Comparison of ENCODE assay signal across 8 cellular contexts in genomic region chr20:49484180-49485140, GRCh38. TPM values are rescaled to one million over a fixed set of nuclear protein-coding genes. Genes with fewer than 3 reads are reported as not detected.
A peak's percentile ranks its signal among the peaks of the same experiment; 100 is the strongest.
DNase-seq lines count a peak whose midpoint lies in the region; ATAC-seq and TF ChIP-seq lines count a peak whose summit lies in the region.

No MANE protein-coding gene starts in this region.

- H3K27ac ChIP-seq in IMR-90 (ENCODE audit: insufficient read depth, low read length) (no peak overlapping the region), PC-3 (ENCODE audit: low read length) (no peak overlapping the region)

- H3K27me3 ChIP-seq in Caco-2 (replicated peaks; ENCODE audit: control insufficient read depth, insufficient read depth, low read length) (peaks cover 2% of the 10 kb centered on the region), IMR-90 (ENCODE audit: control insufficient read depth, insufficient read depth, low read length) (peaks cover 55% of the 10 kb centered on the region), PC-3 (ENCODE audit: low read length) (peaks cover 36% of the 10 kb centered on the region)

- H3K4me1 ChIP-seq in Caco-2, result peaks cover 4% of the 10 kb centered on the region; the same call in 1 of the 2 replicates
- no peaks in the 10 kb centered on the region for H3K4me1 ChIP-seq in IMR-90 (ENCODE audit: control insufficient read depth, insufficient read depth, low read length)
- H3K4me1 ChIP-seq in PC-3 (ENCODE audit: insufficient read depth, low read length), result no peaks in the 10 kb centered on the region; the same call in 1 of the 2 replicates

- intact Hi-C loops in Caco-2 (cut with micrococcal nuclease; ENCODE audit: unreplicated experiment) (loop anchor here (1.0 to 2.0 kb wide), 4 partner anchors 24 to 150 kb away; no protein-coding TSS in a partner anchor), IMR-90 (cut with micrococcal nuclease) (loop anchor here (1.0 to 10.0 kb wide), 3 partner anchors 48 to 150 kb away; no protein-coding TSS in a partner anchor), PC-3 (cut with micrococcal nuclease) (loop anchor here (1.0 to 5.0 kb wide), 3 partner anchors 24 to 150 kb away; no protein-coding TSS in a partner anchor)

- DNase-seq in Caco-2 (peak; percentile 91 to 95), IMR-90 (peak; percentile 61), PC-3 (peak; percentile 90), fibroblast of gingiva (ENCODE audit: low read depth) (peak; percentile 60), NK-92 (lab: John Stamatoyannopoulos, UW; ENCODE audit: unreplicated experiment) (no peak)
- peak; percentile 13 to 66 (median 37) for DNase-seq in naive thymus-derived CD8-positive, alpha-beta T cell
- DNase-seq in stimulated activated naive CD8-positive, alpha-beta T cell treated with anti-CD3 and anti-CD28 coated beads, Interleukin-15, Interleukin-2, amounts not matched to agents 100 U/mL and 50 U/mL, for 24 hours, result peak; percentile 79

- H4K20me1 ChIP-seq in IMR-90 (ENCODE audit: insufficient read depth, low read length) (0 out of 2 replicates have a peak, but pooled peaks cover 6% of the 10 kb centered on the region), PC-3 (ENCODE audit: low read length) (no peaks in the 10 kb centered on the region)

- no peak for TF ChIP-seq POLR2A in IMR-90 (IDR thresholded peaks at IDR 0.05; ENCODE audit: low read depth, low read length)

- H3K4me3 ChIP-seq in Caco-2 (ENCODE audit: low read depth, low read length), result peak overlapping the region; percentile 55
- peak overlapping the region; percentile 22 for H3K4me3 ChIP-seq in IMR-90 (ENCODE audit: insufficient read depth, low read depth, low read length)
- peak overlapping the region; percentile 67 for H3K4me3 ChIP-seq in PC-3 (ENCODE audit: low read length)

- no peaks in the 10 kb centered on the region for H3K9me2 ChIP-seq in PC-3 (replicated peaks; ENCODE audit: low read length)

- H2BK15ac ChIP-seq in IMR-90 (ENCODE audit: low read depth, low read length), result no peak overlapping the region

- no peak overlapping the region for H2BK5ac ChIP-seq in IMR-90 (ENCODE audit: low read depth, low read length, poor library complexity, severe bottlenecking)

- TF ChIP-seq CTCF in Caco-2 (IDR thresholded peaks at IDR 0.05; ENCODE audit: insufficient read depth in 1 of 2, low read depth in 1 of 2, low read length in 1 of 2, severe bottlenecking in 1 of 2, unreplicated experiment in 1 of 2), result peak; percentile 96 to 98
- TF ChIP-seq CTCF in IMR-90 (conservative IDR thresholded peaks at IDR 0.05; ENCODE audit: low read depth, low read length), result peak; percentile 79
- peak; percentile 91 for TF ChIP-seq CTCF in PC-3 (conservative IDR thresholded peaks at IDR 0.05; ENCODE audit: low read depth, low read length)

- H3K36me3 ChIP-seq in Caco-2 (ENCODE audit: control insufficient read depth, insufficient read depth, low read length) (no peaks in the 10 kb centered on the region), IMR-90 (ENCODE audit: control insufficient read depth, insufficient read depth, low read length) (no peaks in the 10 kb centered on the region), PC-3 (ENCODE audit: low read depth, low read length) (no peaks in the 10 kb centered on the region)

- H3K9me3 ChIP-seq in Caco-2 (no peaks in the 10 kb centered on the region), IMR-90 (ENCODE audit: control insufficient read depth, insufficient read depth, low read length) (no peaks in the 10 kb centered on the region), PC-3 (ENCODE audit: low read length) (no peaks in the 10 kb centered on the region)

- BruUV-seq in Caco-2 (replicated peaks; lab: Mats Ljungman, UMichigan) (no TSS peak), IMR-90 (replicated peaks; lab: Mats Ljungman, UMichigan) (no TSS peak), PC-3 (replicated peaks; lab: Mats Ljungman, UMichigan) (no TSS peak)

- H2BK20ac ChIP-seq in IMR-90 (ENCODE audit: low read depth, low read length), result no peak overlapping the region

- no peak overlapping the region for H4K91ac ChIP-seq in IMR-90 (ENCODE audit: insufficient read depth, low read depth, low read length)

- H3K23ac ChIP-seq in IMR-90 (ENCODE audit: low read depth, low read length), result no peak overlapping the region

- POLR2A ChIA-PET in Caco-2 (lab: Charles Lee), result interaction anchor here (0.5 to 0.6 kb wide), 2 partner anchors 58 to 208 kb away, joined by 3 to 5 read pairs; no protein-coding TSS in a partner anchor
- POLR2A ChIA-PET in IMR-90 (lab: Charles Lee; ENCODE audit: unreplicated experiment), result no interaction called here
- POLR2A ChIA-PET in PC-3 (lab: Charles Lee; ENCODE audit: unreplicated experiment), result interaction anchor here (0.6 to 0.7 kb wide), 2 partner anchors 61 to 669 kb away, joined by 4 to 9 read pairs; partner anchors contain the start of gene PEDS1
- POLR2A ChIA-PET in naive thymus-derived CD8-positive, alpha-beta T cell (lab: Charles Lee), result interaction anchor here (0.7 kb wide), 1 partner anchor 1442 kb away, joined by 4 read pairs; no protein-coding TSS in a partner anchor

- no peak overlapping the region for H2BK120ac ChIP-seq in IMR-90 (ENCODE audit: low read depth, low read length)

- ATAC-seq in IMR-90 (ENCODE audit: low read depth) (peak; percentile 97), PC-3 (peak; percentile 97)
- peak; percentile 97 for ATAC-seq in activated T-helper 17 cell treated with anti-CD3 and anti-CD28 coated beads, Interleukin-2, amount 50 U/mL, for 72 hours (replicated peaks)
- ATAC-seq in naive thymus-derived CD8-positive, alpha-beta T cell, result peak; percentile 78 to 80
- peak; percentile 91 for ATAC-seq in stimulated activated naive CD8-positive, alpha-beta T cell treated with anti-CD3 and anti-CD28 coated beads, Interleukin-15, Interleukin-2, amounts not matched to agents 100 U/mL and 50 U/mL, for 24 hours

- dilution Hi-C loops in IMR-90 (cut with HindIII; ENCODE audit: low sequenced_read_pairs, unreplicated experiment), result no loop called here

- H2AK9ac ChIP-seq in IMR-90 (replicated peaks; ENCODE audit: low read depth, low read length, poor library complexity), result peak overlapping the region; percentile 76

- H3K27me3 Mint-ChIP-seq in Caco-2 (ENCODE audit: insufficient read depth, unreplicated experiment), result peaks cover 34% of the 10 kb centered on the region
- H3K27me3 Mint-ChIP-seq in activated T-helper 17 cell treated with anti-CD3 and anti-CD28 coated beads, Interleukin-2, amount 50 U/mL, for 72 hours, result peaks cover 55% of the 10 kb centered on the region
- H3K27me3 Mint-ChIP-seq in naive thymus-derived CD8-positive, alpha-beta T cell, result peaks cover 52 to 82% (median 64%) of the 10 kb centered on the region in 5 donors

- H3K4me1 Mint-ChIP-seq in Caco-2 (ENCODE audit: low read depth, unreplicated experiment), result peaks cover 8% of the 10 kb centered on the region
- H3K4me1 Mint-ChIP-seq in activated T-helper 17 cell treated with anti-CD3 and anti-CD28 coated beads, Interleukin-2, amount 50 U/mL, for 72 hours, result peaks cover 7% of the 10 kb centered on the region
- H3K4me1 Mint-ChIP-seq in naive thymus-derived CD8-positive, alpha-beta T cell, result peaks cover 2 to 9% (median 6%) of the 10 kb centered on the region in 4 donors

- H2AK5ac ChIP-seq in IMR-90 (ENCODE audit: low read depth, low read length), result no peak overlapping the region

- peak overlapping the region; percentile 68 for H3K4me3 Mint-ChIP-seq in Caco-2 (ENCODE audit: unreplicated experiment)
- peak overlapping the region; percentile 75 for H3K4me3 Mint-ChIP-seq in activated T-helper 17 cell treated with anti-CD3 and anti-CD28 coated beads, Interleukin-2, amount 50 U/mL, for 72 hours
- peak overlapping the region; percentile 73 to 95 (median 86) for H3K4me3 Mint-ChIP-seq in naive thymus-derived CD8-positive, alpha-beta T cell

- H3F3A ChIP-seq in PC-3 (ENCODE audit: low read length, unreplicated experiment), result no peaks in the 10 kb centered on the region

- CTCF ChIA-PET in Caco-2 (lab: Charles Lee) (interaction anchor here (0.6 to 2.7 kb wide), 44 partner anchors 8 to 559 kb away, joined by 3 to 56 read pairs (median 5); no protein-coding TSS in a partner anchor), IMR-90 (lab: Yijun Ruan, JAX) (interaction anchor here (0.6 to 2.7 kb wide), 11 partner anchors 8 to 155 kb away, joined by 3 to 7 read pairs (median 3); no protein-coding TSS in a partner anchor), PC-3 (lab: Charles Lee) (interaction anchor here (0.5 to 1.8 kb wide), 12 partner anchors 22 to 375 kb away, joined by 3 to 14 read pairs (median 4); no protein-coding TSS in a partner anchor)

- no peaks in the 10 kb centered on the region for H3K9me1 ChIP-seq in IMR-90 (ENCODE audit: insufficient read depth, low read length)

- H3K18ac ChIP-seq in IMR-90 (ENCODE audit: low read depth, low read length), result no peak overlapping the region

- no peaks in the 10 kb centered on the region for H3K9me3 Mint-ChIP-seq in Caco-2 (ENCODE audit: unreplicated experiment)
- H3K9me3 Mint-ChIP-seq in activated T-helper 17 cell treated with anti-CD3 and anti-CD28 coated beads, Interleukin-2, amount 50 U/mL, for 72 hours, result peaks cover 5% of the 10 kb centered on the region
- peaks cover 0 to 15% (median 4%) of the 10 kb centered on the region in 9 donors for H3K9me3 Mint-ChIP-seq in naive thymus-derived CD8-positive, alpha-beta T cell

- H3K36me3 Mint-ChIP-seq in Caco-2 (ENCODE audit: insufficient read depth, unreplicated experiment), result no peaks in the 10 kb centered on the region
- no peaks in the 10 kb centered on the region for H3K36me3 Mint-ChIP-seq in activated T-helper 17 cell treated with anti-CD3 and anti-CD28 coated beads, Interleukin-2, amount 50 U/mL, for 72 hours (ENCODE audit: low read depth)
- peaks cover 3 to 10% (median 5%) of the 10 kb centered on the region in 3 donors for H3K36me3 Mint-ChIP-seq in naive thymus-derived CD8-positive, alpha-beta T cell

- H4K5ac ChIP-seq in IMR-90 (ENCODE audit: low read depth, low read length), result no peak overlapping the region

- no peak overlapping the region for H4K8ac ChIP-seq in IMR-90 (ENCODE audit: low read depth in 2 of 2, low read length in 2 of 2)

- H2AFZ ChIP-seq in IMR-90 (replicated peaks; ENCODE audit: low read length, poor library complexity) (peak overlapping the region; percentile 94), PC-3 (ENCODE audit: low read length) (peak overlapping the region; percentile 74)

- H3K56ac ChIP-seq in IMR-90 (ENCODE audit: extremely low read depth, insufficient read depth, low read length), result no peak overlapping the region

- no peaks in the 10 kb centered on the region for H3K79me1 ChIP-seq in IMR-90 (ENCODE audit: low read depth in 1 of 2, low read length in 2 of 2)

- H3K4me2 ChIP-seq in IMR-90 (ENCODE audit: low read depth, low read length) (peak overlapping the region; percentile 89), PC-3 (ENCODE audit: low read length) (peak overlapping the region; percentile 92)

- H3K9ac ChIP-seq in IMR-90 (ENCODE audit: low read depth, low read length) (no peak overlapping the region), PC-3 (ENCODE audit: low read length) (no peak overlapping the region)

- in situ Hi-C loops in IMR-90 (cut with MboI; ENCODE audit: low sequenced_read_pairs), result no loop called here

- 1% methylated on average over 27 of the region's 61 CpGs; no CpG with 5 or more reads in 1 of the 2 experiments for WGBS in IMR-90 (ENCODE audit: extremely low coverage in 2 of 2, insufficient read length in 1 of 2), 2 experiments

- H3K27ac Mint-ChIP-seq in Caco-2 (ENCODE audit: unreplicated experiment), result no peak overlapping the region
- H3K27ac Mint-ChIP-seq in activated T-helper 17 cell treated with anti-CD3 and anti-CD28 coated beads, Interleukin-2, amount 50 U/mL, for 72 hours, result no peak overlapping the region
- H3K27ac Mint-ChIP-seq in naive thymus-derived CD8-positive, alpha-beta T cell, result peak overlapping the region in 3 of 10 donors; percentile 17 to 80 (median 33)

- no peak overlapping the region for H3K14ac ChIP-seq in IMR-90 (replicated peaks; ENCODE audit: low read depth, low read length)

- H3K79me2 ChIP-seq in PC-3 (ENCODE audit: low read length), result no peaks in the 10 kb centered on the region

- no peak overlapping the region for H3K4ac ChIP-seq in IMR-90 (ENCODE audit: low read depth, low read length)

- TF ChIP-seq RAD21 in IMR-90 (IDR thresholded peaks at IDR 0.05; ENCODE audit: low read length), result peak; percentile 71

RNA-seq across cellular contexts. Expression of gene KCNB1, which starts 2.0 kb away (rescaled TPM):
- total RNA-seq in Caco-2 (2022) (0.09 TPM in 1 of 2 replicates, not detected in the other), IMR-90 (2012; rRNA removed) (not detected in 2 replicates), PC-3 (2014; rRNA removed) (0.04 and 0.35 TPM in 2 replicates)
- polyA plus RNA-seq in IMR-90 (2012; rRNA removed), result 0.05 TPM in 1 of 2 replicates, not detected in the other
- polyA plus RNA-seq in IMR-90 (2012; cell fraction: cytosol; rRNA removed), result 0.02 TPM in 1 of 2 replicates, not detected in the other
- polyA plus RNA-seq in IMR-90 (2012; cell fraction: nucleus; rRNA removed; ENCODE audit: low replicate concordance), result 0.01 TPM in 2 replicates
- not detected for total RNA-seq in activated T-helper 17 cell treated with anti-CD3 and anti-CD28 coated beads, Interleukin-2, amount 50 U/mL, for 72 hours
- total RNA-seq in naive thymus-derived CD8-positive, alpha-beta T cell, result under 1 TPM in 1 of 2 experiments, not detected in 1; 0.05 TPM
- polyA plus RNA-seq in naive thymus-derived CD8-positive, alpha-beta T cell, result not detected
